25 cellular contexts compared by ENCODE assay signal in genomic region chr4:8403981-8404380, GRCh38.
"Had no signal": no experiment of that assay in that cellular context is flagged by ENCODE, and none has a peak within 500 bp of the region (broad histone marks: within the 10 kb centered on the region; RNA-seq: fewer than 3 reads in every experiment).

No MANE protein-coding gene starts in this region.

- H3K27ac Mint-ChIP-seq: activated CD4-positive, alpha-beta T cell treated with anti-CD3 and anti-CD28 coated beads, Interleukin-2, amount 10 ng/mL, durations not matched to agents 24 days and 14 days; activated CD8-positive, alpha-beta T cell treated with anti-CD3 and anti-CD28 coated beads for 36 hours; activated naive CD4-positive, alpha-beta T cell treated with anti-CD3 and anti-CD28 coated beads, Interleukin-2, amount 50 U/mL, for 72 hours; activated T-cell treated with anti-CD3 and anti-CD28 coated beads, Interleukin-2, amount 50 U/mL, for 72 hours; dendritic cell treated with granulocyte-macrophage colony-stimulating factor and Interleukin-4, amounts not matched to agents 40 ng/mL and 50 ng/mL, for 4 days; stimulated activated memory B cell treated with anti-CD40 and anti-IgM and Interleukin-4, amounts not matched to agents 10 μg/mL and 1 μg/mL and 100 μg/mL, for 72 hours; stimulated activated naive CD8-positive, alpha-beta T cell treated with anti-CD3 and anti-CD28 coated beads, Interleukin-15, amount 100 ng/mL, for 72 hours had no signal

- H3K4me1 ChIP-seq: pancreas had no signal

- H3K4me1 Mint-ChIP-seq: activated CD4-positive, alpha-beta T cell treated with anti-CD3 and anti-CD28 coated beads, Interleukin-2, amount 10 ng/mL, durations not matched to agents 24 days and 14 days; stimulated activated memory B cell treated with anti-CD40 and anti-IgM and Interleukin-4, amounts not matched to agents 10 μg/mL and 1 μg/mL and 100 μg/mL, for 72 hours; stimulated activated naive CD8-positive, alpha-beta T cell treated with anti-CD3 and anti-CD28 coated beads, Interleukin-15, amount 100 ng/mL, for 72 hours had no signal

- H3K9me3 ChIP-seq: breast epithelium, esophagus squamous epithelium, mucosa of descending colon, pancreas, prostate gland, uterus had no signal

- H3K9me3 Mint-ChIP-seq: activated CD4-positive, alpha-beta T cell treated with anti-CD3 and anti-CD28 coated beads, Interleukin-2, amount 10 ng/mL, durations not matched to agents 24 days and 14 days; activated CD8-positive, alpha-beta T cell treated with anti-CD3 and anti-CD28 coated beads for 36 hours; activated naive CD4-positive, alpha-beta T cell treated with anti-CD3 and anti-CD28 coated beads, Interleukin-2, amount 50 U/mL, for 72 hours; activated T-cell treated with anti-CD3 and anti-CD28 coated beads, Interleukin-2, amount 50 U/mL, for 72 hours; dendritic cell treated with granulocyte-macrophage colony-stimulating factor and Interleukin-4, amounts not matched to agents 40 ng/mL and 50 ng/mL, for 4 days; stimulated activated memory B cell treated with anti-CD40 and anti-IgM and Interleukin-4, amounts not matched to agents 10 μg/mL and 1 μg/mL and 100 μg/mL, for 72 hours; stimulated activated naive CD8-positive, alpha-beta T cell treated with anti-CD3 and anti-CD28 coated beads, Interleukin-15, amount 100 ng/mL, for 72 hours; type B pancreatic cell had no signal

- ATAC-seq: activated CD8-positive, alpha-beta T cell treated with anti-CD3 and anti-CD28 coated beads for 36 hours; stimulated activated memory B cell treated with anti-CD40 and anti-IgM and Interleukin-4, amounts not matched to agents 10 μg/mL and 1 μg/mL and 100 μg/mL, for 72 hours had no signal

- DNase-seq: activated CD4-positive, alpha-beta T cell treated with anti-CD3 and anti-CD28 coated beads, Interleukin-2, amount 10 ng/mL, durations not matched to agents 24 days and 14 days; activated CD4-positive, CD25-positive, alpha-beta regulatory T cell treated with anti-CD3 and anti-CD28 coated beads, Interleukin-2, amount 50 U/mL, for 72 hours; activated CD8-positive, alpha-beta T cell treated with anti-CD3 and anti-CD28 coated beads for 36 hours; activated T-cell treated with anti-CD3 and anti-CD28 coated beads for 4 hours; activated T-cell treated with anti-CD3 and anti-CD28 coated beads, Interleukin-2, amount 50 U/mL, for 72 hours; central memory CD4-positive, alpha-beta T cell; esophagus squamous epithelium; foreskin melanocyte; mucosa of descending colon; pancreas; retina; small intestine; stimulated activated CD4-positive, alpha-beta T cell treated with anti-CD3 and anti-CD28 coated beads, Interleukin-1b, Interleukin-23, amount 100 ng/mL, for 48 hours; stimulated activated CD4-positive, alpha-beta T cell treated with anti-CD3 and anti-CD28 coated beads, Interleukin-4, amount 100 ng/mL, for 4 hours; stimulated activated CD8-positive, alpha-beta memory T cell treated with anti-CD3 and anti-CD28 coated beads, Interleukin-4, amount 100 ng/mL, for 48 hours; stimulated activated naive CD8-positive, alpha-beta T cell treated with anti-CD3 and anti-CD28 coated beads, Interleukin-15, amount 100 ng/mL, for 72 hours; T-helper 9 cell; uterus had no signal

- H3K27ac ChIP-seq: left lung, pancreas, uterus had no signal

- H3K27me3 Mint-ChIP-seq: activated CD4-positive, alpha-beta T cell treated with anti-CD3 and anti-CD28 coated beads, Interleukin-2, amount 10 ng/mL, durations not matched to agents 24 days and 14 days; activated CD8-positive, alpha-beta T cell treated with anti-CD3 and anti-CD28 coated beads for 36 hours; dendritic cell treated with granulocyte-macrophage colony-stimulating factor and Interleukin-4, amounts not matched to agents 40 ng/mL and 50 ng/mL, for 4 days; stimulated activated memory B cell treated with anti-CD40 and anti-IgM and Interleukin-4, amounts not matched to agents 10 μg/mL and 1 μg/mL and 100 μg/mL, for 72 hours; stimulated activated naive CD8-positive, alpha-beta T cell treated with anti-CD3 and anti-CD28 coated beads, Interleukin-15, amount 100 ng/mL, for 72 hours; type B pancreatic cell had no signal

- H3K4me3 Mint-ChIP-seq: activated CD4-positive, alpha-beta T cell treated with anti-CD3 and anti-CD28 coated beads, Interleukin-2, amount 10 ng/mL, durations not matched to agents 24 days and 14 days; activated CD8-positive, alpha-beta T cell treated with anti-CD3 and anti-CD28 coated beads for 36 hours; activated T-cell treated with anti-CD3 and anti-CD28 coated beads, Interleukin-2, amount 50 U/mL, for 72 hours; dendritic cell treated with granulocyte-macrophage colony-stimulating factor and Interleukin-4, amounts not matched to agents 40 ng/mL and 50 ng/mL, for 4 days; stimulated activated memory B cell treated with anti-CD40 and anti-IgM and Interleukin-4, amounts not matched to agents 10 μg/mL and 1 μg/mL and 100 μg/mL, for 72 hours; stimulated activated naive CD8-positive, alpha-beta T cell treated with anti-CD3 and anti-CD28 coated beads, Interleukin-15, amount 100 ng/mL, for 72 hours; type B pancreatic cell had no signal

- H3K36me3 ChIP-seq: breast epithelium, uterus had no signal

- H3K27me3 ChIP-seq: breast epithelium, esophagus squamous epithelium, left lung, pancreas, uterus had no signal

- H3K4me3 ChIP-seq: breast epithelium, esophagus squamous epithelium, left lung, mucosa of descending colon, pancreas, prostate gland, uterus had no signal
